In genomic region chr9:72592501-72593403, GRCh38 we compare ENCODE assay signal across 8 cellular contexts.
DNase-seq lines count a peak whose midpoint lies in the region; ATAC-seq, FAIRE-seq and TF ChIP-seq lines count a peak whose summit lies in the region.

No MANE protein-coding gene starts in this region.

- FAIRE-seq in urothelium cell line (lab: Jason Lieb, UNC): peak; percentile 23

- no peak overlapping the region for H2BK15ac ChIP-seq in H9 (ENCODE audit: low read depth, low read length)

- no peak overlapping the region for H4K91ac ChIP-seq in H9 (ENCODE audit: insufficient read length, low read depth, low read length)

- H3T11ph ChIP-seq in H9 (ENCODE audit: low read length): no peak overlapping the region

- H2BK120ac ChIP-seq in H9 (ENCODE audit: low read depth, low read length, poor library complexity, severe bottlenecking): no peak overlapping the region

- no peak overlapping the region for H3K27ac ChIP-seq in H9 (ENCODE audit: insufficient read length, low read depth, low read length)
- no peak overlapping the region for H3K27ac ChIP-seq in MM.1S (ENCODE audit: low read length)
- no peak overlapping the region for H3K27ac ChIP-seq in RWPE2 (ENCODE audit: poor library complexity, severe bottlenecking)
- H3K27ac ChIP-seq in liver (ENCODE audit: low read depth in 1 of 2, low read length in 2 of 2): no peak overlapping the region

- intact Hi-C loops in dendritic cell treated with granulocyte-macrophage colony-stimulating factor and Interleukin-4, amounts not matched to agents 40 ng/mL and 50 ng/mL, for 4 days (cut with micrococcal nuclease): loop anchor here (1.0 to 10.0 kb wide), 5 partner anchors 50 to 300 kb away; no protein-coding TSS in a partner anchor

- H3K4me2 ChIP-seq in H9 (ENCODE audit: insufficient read depth, insufficient read length, low read length) (no peak overlapping the region), MM.1S (ENCODE audit: low read depth, low read length) (no peak overlapping the region)

- 0 out of 7 replicates have a peak, but pooled peaks cover 0 to 1% (median 0%) of the 10 kb centered on the region in 3 experiments for H3K36me3 Mint-ChIP-seq in H9 (ENCODE audit: insufficient read depth in 1 of 3, low read depth in 3 of 3)
- H3K36me3 Mint-ChIP-seq in dendritic cell treated with granulocyte-macrophage colony-stimulating factor and Interleukin-4, amounts not matched to agents 40 ng/mL and 50 ng/mL, for 4 days (ENCODE audit: low read depth): no peaks in the 10 kb centered on the region

- no peak overlapping the region for H2AK5ac ChIP-seq in H9 (ENCODE audit: insufficient read length, low read length)

- H4K5ac ChIP-seq in H9 (ENCODE audit: insufficient read length, low read depth, low read length): no peak overlapping the region

- H3K18ac ChIP-seq in H9 (ENCODE audit: insufficient read length, low read depth, low read length): no peak overlapping the region

- no peak overlapping the region for H3K4ac ChIP-seq in H9 (ENCODE audit: low read depth, low read length)

- H3K4me3 Mint-ChIP-seq in H9: no peak overlapping the region
- no peak overlapping the region for H3K4me3 Mint-ChIP-seq in dendritic cell treated with granulocyte-macrophage colony-stimulating factor and Interleukin-4, amounts not matched to agents 40 ng/mL and 50 ng/mL, for 4 days

- no peaks in the 10 kb centered on the region for H3K23me2 ChIP-seq in H9 (ENCODE audit: insufficient read length, low read depth, low read length, poor library complexity, severe bottlenecking)

- WGBS in H9 (ENCODE audit: extremely low coverage, insufficient read length, low lambda C conversion rate): no CpG with 5 or more reads among the region's 5 CpGs
- 44% methylated on average over 5 of the region's 5 CpGs for WGBS in liver

- peak; percentile 81 for ATAC-seq in RWPE2 (ENCODE audit: low read depth)

- no peak overlapping the region for H3K56ac ChIP-seq in H9 (ENCODE audit: insufficient read length, low read depth, low read length)

- H3K27ac Mint-ChIP-seq in H9: 0 out of 7 replicates have a peak overlapping the region, but pooled peaks of 1 of the 3 experiments have one; percentile 45
- peak overlapping the region; percentile 80 for H3K27ac Mint-ChIP-seq in dendritic cell treated with granulocyte-macrophage colony-stimulating factor and Interleukin-4, amounts not matched to agents 40 ng/mL and 50 ng/mL, for 4 days

- H4K8ac ChIP-seq in H9 (replicated peaks; ENCODE audit: insufficient read length, low read depth, low read length): no peak overlapping the region

- H2BK5ac ChIP-seq in H9 (ENCODE audit: insufficient read length, low read length): no peak overlapping the region

- no peaks in the 10 kb centered on the region for H3K79me1 ChIP-seq in H9 (ENCODE audit: insufficient read depth, low read depth, low read length, poor library complexity, severe bottlenecking)

- peak; percentile 95 for TF ChIP-seq CTCF in H9 (conservative IDR thresholded peaks at IDR 0.05)
- TF ChIP-seq CTCF in MM.1S (IDR thresholded peaks at IDR 0.05; ENCODE audit: low read length): peak; percentile 83
- TF ChIP-seq CTCF in RWPE2 (IDR thresholded peaks at IDR 0.05; ENCODE audit: poor library complexity, severe bottlenecking): peak; percentile 90
- peak; percentile 89 for TF ChIP-seq CTCF in liver (IDR thresholded peaks at IDR 0.05; ENCODE audit: low read depth, low read length, missing input control)

- peaks cover 8% of the 10 kb centered on the region for H3K4me1 ChIP-seq in H9 (ENCODE audit: insufficient read depth, low read length)
- no peaks in the 10 kb centered on the region for H3K4me1 ChIP-seq in MM.1S (ENCODE audit: low read length)
- H3K4me1 ChIP-seq in RWPE2 (ENCODE audit: insufficient read depth, poor library complexity, severe bottlenecking): peaks cover 5% of the 10 kb centered on the region
- peaks cover 2 to 11% (median 8%) of the 10 kb centered on the region in 4 donors for H3K4me1 ChIP-seq in liver (ENCODE audit: control insufficient read depth in 4 of 4, insufficient read depth in 4 of 4, low read length in 3 of 4)

- H3K36me3 ChIP-seq in MM.1S (replicated peaks; ENCODE audit: insufficient read depth, low read length): no peaks in the 10 kb centered on the region
- no peaks in the 10 kb centered on the region for H3K36me3 ChIP-seq in RWPE2 (ENCODE audit: low read depth)
- no peaks in the 10 kb centered on the region for H3K36me3 ChIP-seq in liver (ENCODE audit: control insufficient read depth in 4 of 4, insufficient read depth in 3 of 4, low read depth in 1 of 4, low read length in 3 of 4)

- H3K9ac ChIP-seq in H9 (ENCODE audit: extremely low read depth, insufficient read length, low read length) (no peak overlapping the region), MM.1S (ENCODE audit: low read length) (no peak overlapping the region), liver (ENCODE audit: low read depth in 1 of 2, low read length in 2 of 2) (no peak overlapping the region)

- H3K9me2 ChIP-seq in MM.1S (replicated peaks; ENCODE audit: insufficient read depth, low read length): no peaks in the 10 kb centered on the region

- no peaks in the 10 kb centered on the region for H3F3A ChIP-seq in MM.1S (ENCODE audit: insufficient read depth, low read length)

- H4K20me1 ChIP-seq in H9 (ENCODE audit: control insufficient read depth, insufficient read depth, insufficient read length) (no peaks in the 10 kb centered on the region), MM.1S (ENCODE audit: insufficient read depth, low read length) (no peaks in the 10 kb centered on the region)

- H2AFZ ChIP-seq in H9 (ENCODE audit: low read length) (peak overlapping the region; percentile 34), MM.1S (ENCODE audit: low read length) (no peak overlapping the region)

- H3K4me3 ChIP-seq in MM.1S (ENCODE audit: low read length) (no peak overlapping the region), RWPE2 (ENCODE audit: severe bottlenecking) (no peak overlapping the region), liver (ENCODE audit: low read depth in 1 of 3, low read length in 3 of 3) (no peak overlapping the region)

- no peaks in the 10 kb centered on the region for H3K79me2 ChIP-seq in H9 (ENCODE audit: insufficient read depth, low read length)
- no peaks in the 10 kb centered on the region for H3K79me2 ChIP-seq in MM.1S (ENCODE audit: low read length)

- peaks cover 21 to 34% of the 10 kb centered on the region in 2 experiments for H3K4me1 Mint-ChIP-seq in H9
- peaks cover 64% of the 10 kb centered on the region for H3K4me1 Mint-ChIP-seq in dendritic cell treated with granulocyte-macrophage colony-stimulating factor and Interleukin-4, amounts not matched to agents 40 ng/mL and 50 ng/mL, for 4 days (ENCODE audit: low read depth)

- TF ChIP-seq RAD21 in liver (IDR thresholded peaks at IDR 0.05): peak; percentile 96 to 98

- H3K9me3 Mint-ChIP-seq in H9: no peaks in the 10 kb centered on the region
- no peaks in the 10 kb centered on the region for H3K9me3 Mint-ChIP-seq in dendritic cell treated with granulocyte-macrophage colony-stimulating factor and Interleukin-4, amounts not matched to agents 40 ng/mL and 50 ng/mL, for 4 days

- H3K9me3 ChIP-seq in H9 (ENCODE audit: control insufficient read depth, low read depth, low read length) (no peaks in the 10 kb centered on the region), MM.1S (replicated peaks; ENCODE audit: insufficient read depth, low read length) (no peaks in the 10 kb centered on the region), RWPE2 (ENCODE audit: severe bottlenecking) (no peaks in the 10 kb centered on the region), liver (ENCODE audit: control insufficient read depth in 4 of 4, low read length in 3 of 4) (no peaks in the 10 kb centered on the region)

- no peak overlapping the region for H3K23ac ChIP-seq in H9 (ENCODE audit: insufficient read length, low read depth, low read length)

- no peak overlapping the region for H3K14ac ChIP-seq in H9 (ENCODE audit: insufficient read depth, low read length)

- no peak overlapping the region for H2BK12ac ChIP-seq in H9 (ENCODE audit: insufficient read length, low read depth, low read length)

- peak; percentile 11 for DNase-seq in stimulated activated CD4-positive, alpha-beta T cell treated with anti-CD3 and anti-CD28 coated beads, Interleukin-2, amount 100 ng/mL, for 4 hours (ENCODE audit: low read depth)
- DNase-seq in stimulated activated CD4-positive, alpha-beta T cell treated with anti-CD3 and anti-CD28 coated beads, Interleukin-4, amount 100 ng/mL, for 1 hour: no peak
- DNase-seq in H9: peak; percentile 41
- DNase-seq in MM.1S: peak; percentile 51
- DNase-seq in RWPE2 (ENCODE audit: low spot score): no peak
- DNase-seq in urothelium cell line (ENCODE audit: low spot score): peak; percentile 43

- no peaks in the 10 kb centered on the region for H3K27me3 Mint-ChIP-seq in H9 (ENCODE audit: low read depth)
- no peaks in the 10 kb centered on the region for H3K27me3 Mint-ChIP-seq in dendritic cell treated with granulocyte-macrophage colony-stimulating factor and Interleukin-4, amounts not matched to agents 40 ng/mL and 50 ng/mL, for 4 days

- H2BK20ac ChIP-seq in H9 (ENCODE audit: low read depth, low read length, poor library complexity, severe bottlenecking): no peak overlapping the region

- H3K27me3 ChIP-seq in H9 (ENCODE audit: insufficient read depth, low read length) (no peaks in the 10 kb centered on the region), MM.1S (replicated peaks; ENCODE audit: insufficient read depth, low read length) (no peaks in the 10 kb centered on the region), RWPE2 (ENCODE audit: insufficient read depth, poor library complexity, severe bottlenecking) (no peaks in the 10 kb centered on the region), liver (ENCODE audit: control insufficient read depth in 4 of 4, insufficient read depth in 4 of 4, low read length in 3 of 4) (no peaks in the 10 kb centered on the region)

TF ChIP-seq in liver, 16 proteins besides CTCF, POLR2A, EP300 and RAD21:
- TF ChIP-seq FOXA1 (IDR thresholded peaks at IDR 0.05) (peak; percentile 75), TAF1 (conservative IDR thresholded peaks at IDR 0.05) (no peak), FOXA2 (IDR thresholded peaks at IDR 0.05) (peak; percentile 94), SP1 (IDR thresholded peaks at IDR 0.05) (no peak)

Comparison
In these comparisons a context has a peak if more than half of its experiments do, and no peak if none do; other contexts are left out.
1. DNase-seq: peak in stimulated activated CD4-positive, alpha-beta T cell treated with anti-CD3 and anti-CD28 coated beads, Interleukin-2, amount 100 ng/mL, for 4 hours (single experiment), H9 (single experiment), MM.1S (single experiment) and urothelium cell line (single experiment); none in stimulated activated CD4-positive, alpha-beta T cell treated with anti-CD3 and anti-CD28 coated beads, Interleukin-4, amount 100 ng/mL, for 1 hour (single experiment) and RWPE2 (single experiment).
2. Peak in every context shown above with its lines, with median percentiles within 50 percentile points of each other: CTCF ChIP-seq.